ENCODE assay signal across 18 cellular contexts in the genomic region with DNA sequence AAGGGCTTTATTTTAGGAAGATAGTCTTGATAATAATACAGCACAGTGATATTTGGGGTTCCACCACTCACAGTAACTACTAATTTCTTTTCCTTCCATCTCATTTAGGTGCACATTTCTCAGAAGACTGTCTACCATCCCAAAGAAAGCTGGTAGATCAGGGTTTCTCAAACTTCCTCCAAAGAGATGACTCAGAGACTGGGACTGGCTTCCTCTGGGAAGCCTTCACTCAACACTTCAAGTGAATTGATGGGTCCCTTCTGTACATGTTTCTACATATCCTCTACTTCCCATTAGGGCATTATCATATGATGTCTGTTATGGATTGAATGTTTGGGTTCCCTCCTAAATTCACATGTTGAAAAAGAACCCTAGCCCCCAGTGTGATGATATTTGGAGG.
"Had no signal": no experiment of that assay in that cellular context is flagged by ENCODE, and none has a peak within 500 bp of the region (broad histone marks: within the 10 kb centered on the region; RNA-seq: fewer than 3 reads in every experiment).

No MANE protein-coding gene starts in this region.

- H3K27ac ChIP-seq: ascending aorta, cardiac muscle cell, dorsolateral prefrontal cortex, neutrophil, skin epidermis, suprapubic skin had no signal

- H3K27me3 ChIP-seq: ascending aorta, dorsolateral prefrontal cortex, neutrophil had no signal

- H3K9me3 ChIP-seq: ascending aorta, neutrophil, suprapubic skin had no signal

- H3K4me1 ChIP-seq: ascending aorta, suprapubic skin had no signal

- DNase-seq: activated B cell treated with CpG ODN at 0.5 μM for 24 hours; activated CD4-positive, alpha-beta T cell treated with anti-CD3 and anti-CD28 coated beads for 48 hours; activated CD8-positive, alpha-beta T cell treated with anti-CD3 and anti-CD28 coated beads for 36 hours; activated naive CD8-positive, alpha-beta T cell treated with anti-CD3 and anti-CD28 coated beads, Interleukin-2, amount 10 ng/mL, durations not matched to agents 7 days and 5 days; activated T-cell treated with anti-CD3 and anti-CD28 coated beads, Interleukin-2, amount 50 U/mL, for 48 hours; dorsolateral prefrontal cortex; endodermal cell; glutamatergic neuron; kidney glomerular epithelial cell; mesenchymal stem cell; natural killer cell; T-helper 2 cell; trophoblast cell had no signal

- H3K4me3 ChIP-seq: ascending aorta, cardiac muscle cell, dorsolateral prefrontal cortex, skin epidermis, suprapubic skin had no signal

- H3K36me3 ChIP-seq: ascending aorta, cardiac muscle cell, neutrophil, suprapubic skin had no signal
